Comparison of ENCODE assay signal across 8 cellular contexts in genomic region chr14:59483819-59484610, GRCh38. TPM values are rescaled to one million over a fixed set of nuclear protein-coding genes. Genes with fewer than 3 reads are reported as not detected.
DNase-seq lines count a peak whose midpoint lies in the region; ATAC-seq and TF ChIP-seq lines count a peak whose summit lies in the region.

A gene with protein sequence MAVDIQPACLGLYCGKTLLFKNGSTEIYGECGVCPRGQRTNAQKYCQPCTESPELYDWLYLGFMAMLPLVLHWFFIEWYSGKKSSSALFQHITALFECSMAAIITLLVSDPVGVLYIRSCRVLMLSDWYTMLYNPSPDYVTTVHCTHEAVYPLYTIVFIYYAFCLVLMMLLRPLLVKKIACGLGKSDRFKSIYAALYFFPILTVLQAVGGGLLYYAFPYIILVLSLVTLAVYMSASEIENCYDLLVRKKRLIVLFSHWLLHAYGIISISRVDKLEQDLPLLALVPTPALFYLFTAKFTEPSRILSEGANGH (plus strand): TSS chr14:59484517. CDS start chr14:59484590, 73 bp downstream.
L3HYPDH (minus strand) TSS chr14:59484408; CDS start chr14:59484316, 92 bp downstream.

- intact Hi-C loops in mucosa of descending colon (cut with DNase I, micrococcal nuclease) = no loop called here

- ATAC-seq in GM21529 (IDR thresholded peaks at IDR 0.05; ENCODE audit: unreplicated experiment) (peak; percentile 90), mucosa of descending colon (peak; percentile 97)

- H3K27ac Mint-ChIP-seq in IgD-negative memory B cell = peak within 1 kb of the TSS; percentile 89 to 96 (median 92)

- H3K36me3 Mint-ChIP-seq in IgD-negative memory B cell = peaks cover 5% of the 10 kb centered on the region

- H3K9me3 Mint-ChIP-seq in IgD-negative memory B cell = no peaks in the 10 kb centered on the region

- peak within 1 kb of the TSS; percentile 97 to 99 (median 98) for H3K4me3 Mint-ChIP-seq in IgD-negative memory B cell

- no peaks in the 10 kb centered on the region for H3K27me3 Mint-ChIP-seq in IgD-negative memory B cell

- peak within 1 kb of the TSS; percentile 74 for H3K4me3 ChIP-seq in mucosa of descending colon

- H3K9me3 ChIP-seq in mucosa of descending colon = no peaks in the 10 kb centered on the region

- H3K36me3 ChIP-seq in mucosa of descending colon (ENCODE audit: low read depth) = no peaks in the 10 kb centered on the region

- peaks cover 32% of the 10 kb centered on the region for H3K4me1 ChIP-seq in mucosa of descending colon (ENCODE audit: low read depth)

- peak; percentile 74 for TF ChIP-seq CTCF in mucosa of descending colon (IDR thresholded peaks at IDR 0.05)

- peaks cover 38 to 50% (median 45%) of the 10 kb centered on the region in 3 donors for H3K4me1 Mint-ChIP-seq in IgD-negative memory B cell

- DNase-seq in DMS153 treated with DMSO at 0.1 percent for 48 hours (lab: John Stamatoyannopoulos, UW; ENCODE audit: unreplicated experiment) = peak; percentile 87
- peak; percentile 94 for DNase-seq in OCI-M1 (lab: John Stamatoyannopoulos, UW)
- peak; percentile 96 for DNase-seq in activated T-cell treated with anti-CD3 and anti-CD28 coated beads for 24 hours (ENCODE audit: low read depth)
- peak; percentile 71 for DNase-seq in epidermal melanocyte (ENCODE audit: insufficient read length, low spot score)
- DNase-seq in mucosa of descending colon = peak; percentile 99 to 100 (median 99)
- DNase-seq in stimulated activated CD8-positive, alpha-beta memory T cell treated with anti-CD3 and anti-CD28 coated beads, Interleukin-4, amount 100 ng/mL, for 24 hours (ENCODE audit: low read depth) = peak; percentile 98

RNA-seq across cellular contexts. Expression of the first gene that starts in this region (rescaled TPM):
- 40.9 TPM for polyA plus RNA-seq in IgD-negative memory B cell
- total RNA-seq in mucosa of descending colon = 10 to 100 TPM; 32.9 to 39.2 (median 37.4) TPM

RNA-seq across cellular contexts. Expression of gene L3HYPDH, which starts in this region (rescaled TPM):
- polyA plus RNA-seq in IgD-negative memory B cell = 10.1 TPM
- total RNA-seq in mucosa of descending colon = 10 to 100 TPM; 12.8 to 19.2 (median 16.1) TPM

Comparison
In these comparisons a context has a peak if more than half of its experiments do, and no peak if none do; other contexts are left out.
1. Peak in every context shown above with its lines: DNase-seq, ATAC-seq and H3K4me3 ChIP-seq.